ENCODE assay signal across 19 cellular contexts in genomic region chr1:70333245-70333644, GRCh38.
"Had no signal": no experiment of that assay in that cellular context is flagged by ENCODE, and none has a peak within 500 bp of the region (broad histone marks: within the 10 kb centered on the region; RNA-seq: fewer than 3 reads in every experiment).

No MANE protein-coding gene starts in this region.

- H3K27ac ChIP-seq: lower lobe of right lung, neural progenitor cell, prostate gland, skin epidermis, suprapubic skin, transverse colon, uterus had no signal

- H3K27ac Mint-ChIP-seq: activated B cell treated with CpG ODN at 0.5 μM for 24 hours; activated CD8-positive, alpha-beta T cell treated with anti-CD3 and anti-CD28 coated beads for 36 hours; activated naive CD4-positive, alpha-beta T cell treated with anti-CD3 and anti-CD28 coated beads for 36 hours; activated T-cell treated with anti-CD3 and anti-CD28 coated beads, Interleukin-2, amount 50 U/mL, for 24 hours; activated T-helper 2 cell treated with anti-CD3 and anti-CD28 coated beads, Interferon-gamma antibody, Interleukin-2, Interleukin-4, amounts not matched to agents 10 μg/mL and 5 μg/mL and 100 μg/mL, durations not matched to agents 14 hours and 24 hours and 36 hours; mesothelial cell of epicardium; neural progenitor cell; stimulated activated naive CD8-positive, alpha-beta T cell treated with anti-CD3 and anti-CD28 coated beads, Interleukin-15, Interleukin-2, amounts not matched to agents 100 ng/mL and 50 ng/mL, for 24 hours had no signal

- H3K4me2 ChIP-seq: neural progenitor cell had no signal

- H3K27me3 Mint-ChIP-seq: activated B cell treated with CpG ODN at 0.5 μM for 24 hours; activated CD8-positive, alpha-beta T cell treated with anti-CD3 and anti-CD28 coated beads for 36 hours; activated T-cell treated with anti-CD3 and anti-CD28 coated beads, Interleukin-2, amount 50 U/mL, for 24 hours; effector memory CD8-positive, alpha-beta T cell; stimulated activated naive CD8-positive, alpha-beta T cell treated with anti-CD3 and anti-CD28 coated beads, Interleukin-15, Interleukin-2, amounts not matched to agents 100 ng/mL and 50 ng/mL, for 24 hours had no signal

- H3K9me3 Mint-ChIP-seq: activated CD8-positive, alpha-beta T cell treated with anti-CD3 and anti-CD28 coated beads for 36 hours; activated naive CD4-positive, alpha-beta T cell treated with anti-CD3 and anti-CD28 coated beads for 36 hours; activated T-cell treated with anti-CD3 and anti-CD28 coated beads, Interleukin-2, amount 50 U/mL, for 24 hours; activated T-helper 2 cell treated with anti-CD3 and anti-CD28 coated beads, Interferon-gamma antibody, Interleukin-2, Interleukin-4, amounts not matched to agents 10 μg/mL and 5 μg/mL and 100 μg/mL, durations not matched to agents 14 hours and 24 hours and 36 hours; effector memory CD8-positive, alpha-beta T cell; mesothelial cell of epicardium; neural progenitor cell; stimulated activated naive CD8-positive, alpha-beta T cell treated with anti-CD3 and anti-CD28 coated beads, Interleukin-15, Interleukin-2, amounts not matched to agents 100 ng/mL and 50 ng/mL, for 24 hours had no signal

- H3K4me3 Mint-ChIP-seq: activated B cell treated with CpG ODN at 0.5 μM for 24 hours; activated CD8-positive, alpha-beta T cell treated with anti-CD3 and anti-CD28 coated beads for 36 hours; activated naive CD4-positive, alpha-beta T cell treated with anti-CD3 and anti-CD28 coated beads for 36 hours; activated T-cell treated with anti-CD3 and anti-CD28 coated beads, Interleukin-2, amount 50 U/mL, for 24 hours; effector memory CD8-positive, alpha-beta T cell; mesothelial cell of epicardium; neural progenitor cell; stimulated activated naive CD8-positive, alpha-beta T cell treated with anti-CD3 and anti-CD28 coated beads, Interleukin-15, Interleukin-2, amounts not matched to agents 100 ng/mL and 50 ng/mL, for 24 hours had no signal

- ATAC-seq: activated CD8-positive, alpha-beta T cell treated with anti-CD3 and anti-CD28 coated beads for 36 hours; effector memory CD8-positive, alpha-beta T cell; left colon; lower lobe of right lung had no signal

- H3K4me3 ChIP-seq: lower lobe of right lung, neural progenitor cell, prostate gland, right atrium auricular region, skin epidermis, suprapubic skin, transverse colon, uterus had no signal

- H3K4me1 ChIP-seq: lower lobe of right lung, neural progenitor cell, prostate gland, right atrium auricular region, suprapubic skin, uterus had no signal

- H3K9ac ChIP-seq: neural progenitor cell had no signal

- H3K4me1 Mint-ChIP-seq: mesothelial cell of epicardium, neural progenitor cell had no signal

- H3K36me3 ChIP-seq: neural progenitor cell, prostate gland, right atrium auricular region, uterus had no signal

- H2AFZ ChIP-seq: neural progenitor cell had no signal

- H3K27me3 ChIP-seq: neural progenitor cell, right atrium auricular region, suprapubic skin, transverse colon, uterus had no signal

- H3K9me3 ChIP-seq: lower lobe of right lung, prostate gland, right atrium auricular region, suprapubic skin, transverse colon, uterus had no signal

- DNase-seq: activated B cell treated with CpG ODN at 0.5 μM for 24 hours; activated CD4-positive, alpha-beta T cell treated with anti-CD3 and anti-CD28 coated beads for 48 hours; activated CD8-positive, alpha-beta T cell treated with anti-CD3 and anti-CD28 coated beads for 36 hours; activated naive CD4-positive, alpha-beta T cell treated with anti-CD3 and anti-CD28 coated beads for 36 hours; activated T-cell treated with anti-CD3 and anti-CD28 coated beads, Interleukin-2, amount 50 U/mL, for 24 hours; effector memory CD8-positive, alpha-beta T cell; foreskin fibroblast; left colon; lower lobe of right lung; transverse colon; uterus had no signal
